13 cellular contexts compared by ENCODE assay signal in genomic region chr7:126790763-126791162, GRCh38.
A peak's percentile ranks its signal among the peaks of the same experiment; 100 is the strongest.
DNase-seq lines count a peak whose midpoint lies in the region; TF ChIP-seq lines count a peak whose summit lies in the region.
"Had no signal": no experiment of that assay in that cellular context is flagged by ENCODE, and none has a peak within 500 bp of the region (broad histone marks: within the 10 kb centered on the region; RNA-seq: fewer than 3 reads in every experiment).

No MANE protein-coding gene starts in this region.

- no peaks in the 10 kb centered on the region for H3K36me3 ChIP-seq in Caco-2 (ENCODE audit: control insufficient read depth, insufficient read depth, low read length)

- no peaks in the 10 kb centered on the region for H3K4me1 ChIP-seq in Caco-2

- H3K9me3 Mint-ChIP-seq in Caco-2 (ENCODE audit: unreplicated experiment), result no peaks in the 10 kb centered on the region
- H3K9me3 Mint-ChIP-seq: activated naive CD8-positive, alpha-beta T cell treated with anti-CD3 and anti-CD28 coated beads for 36 hours; stimulated activated naive CD8-positive, alpha-beta T cell treated with anti-CD3 and anti-CD28 coated beads, Interleukin-15, amount 100 ng/mL, for 72 hours had no signal

- CTCF ChIA-PET in Caco-2 (lab: Charles Lee), result no interaction called here

- DNase-seq in HCEC 1CT (peak; percentile 11), NCI-H446 treated with DMSO at 0.1 percent for 48 hours (lab: John Stamatoyannopoulos, UW) (peak; percentile 7), dermis blood vessel endothelial cell (peak; percentile 2), SHP77 treated with DMSO at 0.1 percent for 48 hours (lab: John Stamatoyannopoulos, UW) (no peak), Caco-2 (no peak), head of caudate nucleus (no peak)
- no peak for DNase-seq in activated naive CD4-positive, alpha-beta T cell (lab: John Stamatoyannopoulos, UW)
- DNase-seq: activated naive CD8-positive, alpha-beta T cell treated with anti-CD3 and anti-CD28 coated beads for 36 hours; CD4-positive, CD25-positive, alpha-beta regulatory T cell; foreskin fibroblast; kidney; stimulated activated naive CD8-positive, alpha-beta T cell treated with anti-CD3 and anti-CD28 coated beads, Interleukin-15, amount 100 ng/mL, for 72 hours had no signal

- H3K36me3 Mint-ChIP-seq in Caco-2 (ENCODE audit: insufficient read depth, unreplicated experiment), result no peaks in the 10 kb centered on the region
- H3K36me3 Mint-ChIP-seq: activated naive CD8-positive, alpha-beta T cell treated with anti-CD3 and anti-CD28 coated beads for 36 hours; CD4-positive, CD25-positive, alpha-beta regulatory T cell had no signal

- intact Hi-C loops in Caco-2 (cut with micrococcal nuclease; ENCODE audit: unreplicated experiment) (no loop called here), head of caudate nucleus (cut with DNase I) (no loop called here)

- BruUV-seq in Caco-2 (replicated peaks; lab: Mats Ljungman, UMichigan), result no TSS peak

- H3K4me3 ChIP-seq in Caco-2 (ENCODE audit: low read depth, low read length), result no peak overlapping the region

- H3K4me3 Mint-ChIP-seq in Caco-2 (ENCODE audit: unreplicated experiment), result no peak overlapping the region
- H3K4me3 Mint-ChIP-seq: activated naive CD8-positive, alpha-beta T cell treated with anti-CD3 and anti-CD28 coated beads for 36 hours; stimulated activated naive CD8-positive, alpha-beta T cell treated with anti-CD3 and anti-CD28 coated beads, Interleukin-15, amount 100 ng/mL, for 72 hours had no signal

- no peaks in the 10 kb centered on the region for H3K9me3 ChIP-seq in Caco-2

- H3K27me3 ChIP-seq in Caco-2 (replicated peaks; ENCODE audit: control insufficient read depth, insufficient read depth, low read length), result no peaks in the 10 kb centered on the region

- no peak overlapping the region for H3K27ac Mint-ChIP-seq in Caco-2 (ENCODE audit: unreplicated experiment)
- H3K27ac Mint-ChIP-seq: activated naive CD8-positive, alpha-beta T cell treated with anti-CD3 and anti-CD28 coated beads for 36 hours; CD4-positive, CD25-positive, alpha-beta regulatory T cell; stimulated activated naive CD8-positive, alpha-beta T cell treated with anti-CD3 and anti-CD28 coated beads, Interleukin-15, amount 100 ng/mL, for 72 hours had no signal

- POLR2A ChIA-PET in Caco-2 (lab: Charles Lee), result no interaction called here

- TF ChIP-seq CTCF in C4-2B (conservative IDR thresholded peaks at IDR 0.05) (peak; percentile 48), Caco-2 (IDR thresholded peaks at IDR 0.05; ENCODE audit: insufficient read depth in 1 of 2, low read depth in 1 of 2, low read length in 1 of 2, severe bottlenecking in 1 of 2, unreplicated experiment in 1 of 2) (peak in 1 of 2 experiments; percentile 5)

- peaks cover 6% of the 10 kb centered on the region for H3K27me3 Mint-ChIP-seq in Caco-2 (ENCODE audit: insufficient read depth, unreplicated experiment)
- H3K27me3 Mint-ChIP-seq: activated naive CD8-positive, alpha-beta T cell treated with anti-CD3 and anti-CD28 coated beads for 36 hours had no signal

- H3K27ac ChIP-seq in C4-2B, result no peak overlapping the region

- no peaks in the 10 kb centered on the region for H3K4me1 Mint-ChIP-seq in Caco-2 (ENCODE audit: low read depth, unreplicated experiment)
- H3K4me1 Mint-ChIP-seq: activated naive CD8-positive, alpha-beta T cell treated with anti-CD3 and anti-CD28 coated beads for 36 hours; CD4-positive, CD25-positive, alpha-beta regulatory T cell; stimulated activated naive CD8-positive, alpha-beta T cell treated with anti-CD3 and anti-CD28 coated beads, Interleukin-15, amount 100 ng/mL, for 72 hours had no signal

Comparison
In these comparisons a context has a peak if more than half of its experiments do, and no peak if none do; other contexts are left out.
1. DNase-seq: peak in HCEC 1CT (single experiment), NCI-H446 treated with DMSO at 0.1 percent for 48 hours (single experiment) and dermis blood vessel endothelial cell (single experiment); none in SHP77 treated with DMSO at 0.1 percent for 48 hours (single experiment), Caco-2 (0 of 2), head of caudate nucleus (0 of 42) and activated naive CD4-positive, alpha-beta T cell (0 of 4).